8 cellular contexts compared by ENCODE assay signal in the genomic region with DNA sequence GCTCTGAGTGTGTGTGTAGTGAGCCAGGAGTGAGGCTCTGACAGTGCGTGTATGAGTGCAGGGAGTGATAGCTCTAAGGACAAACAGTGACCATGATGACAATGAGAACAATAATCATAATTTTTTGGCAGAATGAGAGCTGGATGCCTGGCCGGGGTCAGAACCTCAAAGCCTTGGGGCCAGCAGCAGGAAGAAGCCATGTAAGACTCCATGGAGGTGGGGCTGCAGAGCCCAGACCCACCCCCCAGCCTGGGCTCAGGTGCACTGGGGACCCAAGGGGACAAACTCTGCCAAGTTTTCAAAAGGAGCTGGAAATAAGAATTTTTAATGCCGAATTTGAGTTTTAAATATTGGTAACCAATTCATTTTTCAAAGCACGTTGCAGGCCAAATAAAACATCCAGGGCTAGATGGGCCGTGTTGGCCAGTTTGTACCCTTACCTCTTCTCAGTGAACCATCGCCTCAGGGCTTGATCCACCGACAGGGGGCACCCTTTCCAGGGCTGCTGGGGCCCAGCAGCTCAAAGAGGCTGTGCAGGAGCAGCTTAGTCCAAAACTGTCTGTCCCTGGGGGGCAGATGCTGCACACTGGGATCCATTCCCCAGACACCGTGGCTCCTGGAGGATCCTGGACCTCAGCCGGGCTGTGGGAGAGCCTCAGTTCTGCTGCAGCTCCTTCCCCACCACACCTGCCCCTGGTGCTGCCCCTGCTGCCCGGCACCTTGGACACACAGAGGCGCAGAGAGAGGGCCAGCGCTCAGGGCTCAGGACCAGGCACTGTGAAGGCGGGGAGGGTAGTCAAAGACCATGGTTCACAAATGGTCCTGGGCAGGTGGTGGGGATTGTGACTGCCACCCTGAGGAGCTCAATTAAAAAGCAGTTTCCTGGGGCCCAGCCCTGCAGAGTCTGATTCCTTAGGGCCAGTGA.
A peak's percentile ranks its signal among the peaks of the same experiment; 100 is the strongest.
DNase-seq lines count a peak whose midpoint lies in the region; ATAC-seq and TF ChIP-seq lines count a peak whose summit lies in the region.

No MANE protein-coding gene starts in this region.

- POLR2A ChIA-PET in OCI-LY7 (lab: Charles Lee): no interaction called here

- H2AFZ ChIP-seq in OCI-LY7 (ENCODE audit: low read length): no peak overlapping the region

- TF ChIP-seq CTCF in OCI-LY7 (conservative IDR thresholded peaks at IDR 0.05; ENCODE audit: low read length) (peak; percentile 73), fibroblast of mammary gland (conservative IDR thresholded peaks at IDR 0.05; ENCODE audit: control insufficient read depth, insufficient read depth, low read depth, low read length) (peak; percentile 52), upper lobe of right lung (IDR thresholded peaks at IDR 0.05) (peak; percentile 49), esophagus muscularis mucosa (IDR thresholded peaks at IDR 0.05) (peak in 1 of 3 experiments; percentile 10)

- CTCF ChIA-PET in OCI-LY7 (lab: Charles Lee; ENCODE audit: unreplicated experiment): interaction anchor here (0.5 kb wide), 1 partner anchor 364 kb away, joined by 4 read pairs; no protein-coding TSS in a partner anchor

- no peaks in the 10 kb centered on the region for H3K4me1 ChIP-seq in OCI-LY7 (ENCODE audit: insufficient read depth, low read length, poor library complexity, severe bottlenecking)
- no peaks in the 10 kb centered on the region for H3K4me1 ChIP-seq in upper lobe of right lung
- no peaks in the 10 kb centered on the region for H3K4me1 ChIP-seq in esophagus muscularis mucosa

- DNase-seq in stimulated activated CD4-positive, alpha-beta T cell treated with anti-CD3 and anti-CD28 coated beads, Interleukin-1b, Interleukin-23, amount 100 ng/mL, for 48 hours: peak; percentile 19
- DNase-seq in stimulated activated CD4-positive, alpha-beta T cell treated with anti-CD3 and anti-CD28 coated beads, Interleukin-4, amount 100 ng/mL, for 24 hours: no peak
- peak; percentile 18 for DNase-seq in OCI-LY7 (ENCODE audit: low spot score)
- DNase-seq in fibroblast of mammary gland (ENCODE audit: low read depth): peak; percentile 5
- DNase-seq in upper lobe of right lung: peak; percentile 66
- no peak for DNase-seq in T1000 (lab: John Stamatoyannopoulos, UW)
- DNase-seq in esophagus muscularis mucosa (ENCODE audit: extremely low spot score): no peak

- no peaks in the 10 kb centered on the region for H3K9me2 ChIP-seq in OCI-LY7 (ENCODE audit: insufficient read depth, low read length)

- no peaks in the 10 kb centered on the region for H4K20me1 ChIP-seq in OCI-LY7 (ENCODE audit: insufficient read depth, low read length)

- no peak for TF ChIP-seq POLR2A in esophagus muscularis mucosa (IDR thresholded peaks at IDR 0.05; ENCODE audit: low read depth)

- 55% methylated on average over 10 of the region's 13 CpGs for WGBS in esophagus muscularis mucosa

- no TSS peak for BruUV-seq in OCI-LY7 (replicated peaks; lab: Mats Ljungman, UMichigan)

- no peak overlapping the region for H3K27ac ChIP-seq in OCI-LY7 (ENCODE audit: low read depth, low read length, poor library complexity, severe bottlenecking)
- no peak overlapping the region for H3K27ac ChIP-seq in upper lobe of right lung
- no peak overlapping the region for H3K27ac ChIP-seq in esophagus muscularis mucosa (replicated peaks in 1 of 4)

- ATAC-seq in upper lobe of right lung: peak; percentile 61
- ATAC-seq in GM21737 (IDR thresholded peaks at IDR 0.05; ENCODE audit: unreplicated experiment): no peak

- intact Hi-C loops in OCI-LY7 (cut with micrococcal nuclease; ENCODE audit: unreplicated experiment): no loop called here
- intact Hi-C loops in upper lobe of right lung (cut with DNase I): no loop called here
- intact Hi-C loops in esophagus muscularis mucosa (cut with DNase I): no loop called here

- no peak for TF ChIP-seq EP300 in esophagus muscularis mucosa (IDR thresholded peaks at IDR 0.05)

- no peaks in the 10 kb centered on the region for H3K79me2 ChIP-seq in OCI-LY7 (ENCODE audit: insufficient read depth, low read depth, low read length)

- H3K36me3 ChIP-seq in OCI-LY7 (ENCODE audit: insufficient read depth, low read length) (no peaks in the 10 kb centered on the region), upper lobe of right lung (no peaks in the 10 kb centered on the region), esophagus muscularis mucosa (no peaks in the 10 kb centered on the region)

- no peak overlapping the region for H3K4me2 ChIP-seq in OCI-LY7 (ENCODE audit: low read length)

- H3K27me3 ChIP-seq in upper lobe of right lung (no peaks in the 10 kb centered on the region), esophagus muscularis mucosa (peaks cover 0 to 33% (median 0%) of the 10 kb centered on the region in 4 donors)

- no peak overlapping the region for H3K4me3 ChIP-seq in OCI-LY7 (ENCODE audit: low read depth, low read length, poor library complexity, severe bottlenecking)
- H3K4me3 ChIP-seq in fibroblast of mammary gland (ENCODE audit: control insufficient read depth, low read depth, low read length): no peak overlapping the region
- no peak overlapping the region for H3K4me3 ChIP-seq in upper lobe of right lung
- H3K4me3 ChIP-seq in esophagus muscularis mucosa: no peak overlapping the region

- H3K9me3 ChIP-seq in OCI-LY7 (ENCODE audit: low read length) (no peaks in the 10 kb centered on the region), upper lobe of right lung (no peaks in the 10 kb centered on the region), esophagus muscularis mucosa (peaks cover 0 to 13% (median 10%) of the 10 kb centered on the region in 4 donors)

Comparison
In these comparisons a context has a peak if more than half of its experiments do, and no peak if none do; other contexts are left out.
1. DNase-seq: peak in stimulated activated CD4-positive, alpha-beta T cell treated with anti-CD3 and anti-CD28 coated beads, Interleukin-1b, Interleukin-23, amount 100 ng/mL, for 48 hours (single experiment), OCI-LY7 (single experiment), fibroblast of mammary gland (single experiment) and upper lobe of right lung (single experiment); none in stimulated activated CD4-positive, alpha-beta T cell treated with anti-CD3 and anti-CD28 coated beads, Interleukin-4, amount 100 ng/mL, for 24 hours (single experiment), T1000 (single experiment) and esophagus muscularis mucosa (single experiment).